ENCODE assay signal across 26 cellular contexts in the genomic region with DNA sequence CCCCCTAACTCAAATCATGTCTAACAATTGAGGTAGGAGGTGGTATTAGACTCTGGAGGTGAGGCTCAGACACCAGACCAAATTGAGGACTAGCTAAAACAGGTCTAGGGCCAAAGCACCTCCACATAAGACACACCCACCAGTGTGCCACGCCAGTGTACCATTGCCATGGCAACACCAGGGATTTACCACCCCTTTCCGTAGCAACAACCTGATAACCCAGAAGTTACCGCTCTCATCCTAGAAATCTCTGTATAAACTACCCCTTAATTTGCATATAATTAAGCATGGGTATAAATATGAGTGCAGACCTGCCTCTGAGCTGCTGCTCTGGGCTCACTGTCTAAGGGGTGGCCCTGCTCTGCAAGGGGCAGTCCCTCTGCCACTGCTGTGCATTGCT. TPM values are rescaled to one million over a fixed set of nuclear protein-coding genes. Genes with fewer than 3 reads are reported as not detected.
A peak's percentile ranks its signal among the peaks of the same experiment; 100 is the strongest.
DNase-seq lines count a peak whose midpoint lies in the region; ATAC-seq lines count a peak whose summit lies in the region.
"Had no signal": no experiment of that assay in that cellular context is flagged by ENCODE, and none has a peak within 500 bp of the region (broad histone marks: within the 10 kb centered on the region; RNA-seq: fewer than 3 reads in every experiment).

No MANE protein-coding gene starts in this region.

- H3K36me3 Mint-ChIP-seq in activated CD4-positive, alpha-beta T cell treated with anti-CD3 and anti-CD28 coated beads for 36 hours (ENCODE audit: low read depth) = no peaks in the 10 kb centered on the region
- H3K36me3 Mint-ChIP-seq in CD8-positive, alpha-beta memory T cell = no peaks in the 10 kb centered on the region
- H3K36me3 Mint-ChIP-seq in T-cell = no peaks in the 10 kb centered on the region

- WGBS in mesendoderm (ENCODE audit: extremely low coverage, insufficient coverage, low lambda C conversion rate) = no CpG with 5 or more reads among the region's 3 CpGs

- H3K4me1 Mint-ChIP-seq in activated CD4-positive, alpha-beta T cell treated with anti-CD3 and anti-CD28 coated beads for 36 hours = peaks cover 29% of the 10 kb centered on the region
- H3K4me1 Mint-ChIP-seq in CD8-positive, alpha-beta memory T cell = peaks cover 29 to 42% (median 42%) of the 10 kb centered on the region in 3 donors
- H3K4me1 Mint-ChIP-seq in T-cell = peaks cover 35 to 42% (median 41%) of the 10 kb centered on the region in 3 donors

- no peak overlapping the region for H3K18ac ChIP-seq in mesendoderm (ENCODE audit: low read length)

- H3K9ac ChIP-seq in mesendoderm (ENCODE audit: low read length) = no peak overlapping the region

- no peaks in the 10 kb centered on the region for H3K9me3 Mint-ChIP-seq in activated CD4-positive, alpha-beta T cell treated with anti-CD3 and anti-CD28 coated beads for 36 hours (ENCODE audit: low read depth)
- H3K9me3 Mint-ChIP-seq in CD8-positive, alpha-beta memory T cell = no peaks in the 10 kb centered on the region
- no peaks in the 10 kb centered on the region for H3K9me3 Mint-ChIP-seq in T-cell
- H3K9me3 Mint-ChIP-seq: activated CD4-positive, alpha-beta T cell treated with anti-CD3 and anti-CD28 coated beads, Interleukin-2, amount 10 ng/mL, durations not matched to agents 7 days and 5 days; activated naive CD4-positive, alpha-beta T cell treated with anti-CD3 and anti-CD28 coated beads, Interleukin-2, amount 10 ng/mL, durations not matched to agents 7 days and 5 days; activated T-helper 1 cell treated with anti-CD3 and anti-CD28 coated beads, Interleukin-12 subunit alpha, Interleukin-12 subunit beta, Interleukin-2, Interleukin-4 antibody, amounts not matched to agents 30 ng/mL and 10 ng/mL and 1 ng/mL, durations not matched to agents 14 hours and 24 hours and 36 hours; T-helper 1 cell treated with Interleukin-12 subunit alpha and Interleukin-12 subunit beta and Interleukin-4 antibody, amounts not matched to agents 30 μg/mL and 1 μg/mL, for 36 hours had no signal

- intact Hi-C loops in activated CD4-positive, alpha-beta T cell treated with anti-CD3 and anti-CD28 coated beads for 36 hours (cut with DNase I, micrococcal nuclease) = loop anchor here in 1 of 2 experiments (10.0 kb wide), 2 partner anchors 391 to 611 kb away; partner anchors contain the start of gene ZNF839

- CTCF ChIA-PET in activated CD4-positive, alpha-beta T cell treated with anti-CD3 and anti-CD28 coated beads for 36 hours (lab: Charles Lee) = interaction anchor here (0.8 kb wide), 1 partner anchor 145 kb away, joined by 3 read pairs; no protein-coding TSS in a partner anchor
- CTCF ChIA-PET in CD8-positive, alpha-beta memory T cell (lab: Charles Lee) = interaction anchor here (1.4 to 4.3 kb wide), 2 partner anchors 23 to 67 kb away, joined by 3 to 44 read pairs; no protein-coding TSS in a partner anchor
- CTCF ChIA-PET in T-cell (lab: Charles Lee) = no interaction called here

- DNase-seq in activated CD4-positive, alpha-beta T cell treated with anti-CD3 and anti-CD28 coated beads for 36 hours = no peak
- DNase-seq in activated CD4-positive, alpha-beta T cell treated with anti-CD3 and anti-CD28 coated beads, Interleukin-2, amount 50 U/mL, for 48 hours = no peak
- DNase-seq in CD8-positive, alpha-beta memory T cell = no peak
- no peak for DNase-seq in T-cell
- peak; percentile 35 for DNase-seq in mesendoderm
- DNase-seq in kidney glomerular epithelial cell (lab: John Stamatoyannopoulos, UW) = no peak
- DNase-seq in AG20443 (ENCODE audit: low spot score) = no peak
- no peak for DNase-seq in activated T-cell treated with anti-CD3 and anti-CD28 coated beads, Interleukin-2, amount 50 U/mL, for 1 hour
- DNase-seq: activated CD4-positive, alpha-beta T cell treated with anti-CD3 and anti-CD28 coated beads, Interleukin-2, amount 10 ng/mL, durations not matched to agents 7 days and 5 days; activated naive CD4-positive, alpha-beta T cell treated with anti-CD3 and anti-CD28 coated beads, Interleukin-2, amount 10 ng/mL, durations not matched to agents 7 days and 5 days; amygdala; colonic mucosa; kidney; lower lobe of right lung; NCI-H1092; NCI-H187; NCI-H82; OCI-M1; ovary; retina; small intestine; transverse colon had no signal

- no peak overlapping the region for H4K5ac ChIP-seq in mesendoderm (ENCODE audit: low read length)

- H3K36me3 ChIP-seq in CD8-positive, alpha-beta memory T cell (ENCODE audit: insufficient read depth, low read length) = no peaks in the 10 kb centered on the region
- no peaks in the 10 kb centered on the region for H3K36me3 ChIP-seq in mesendoderm (ENCODE audit: control insufficient read depth, insufficient read depth, low read length)
- H3K36me3 ChIP-seq: breast epithelium, colonic mucosa, lower lobe of right lung, ovary, transverse colon had no signal

- no peak overlapping the region for H3K4ac ChIP-seq in mesendoderm (ENCODE audit: low read depth, low read length)

- no peak overlapping the region for H3K4me2 ChIP-seq in mesendoderm (ENCODE audit: low read length)

- no peak overlapping the region for H3K4me3 ChIP-seq in CD8-positive, alpha-beta memory T cell (ENCODE audit: low read length)
- no peak overlapping the region for H3K4me3 ChIP-seq in mesendoderm (ENCODE audit: low read length)
- H3K4me3 ChIP-seq: breast epithelium, colonic mucosa, lower lobe of right lung, ovary, SK-N-MC, transverse colon had no signal

- H2BK15ac ChIP-seq in mesendoderm (replicated peaks; ENCODE audit: low read depth) = no peak overlapping the region

- H3K79me1 ChIP-seq in mesendoderm (ENCODE audit: low read length) = no peaks in the 10 kb centered on the region

- H3K9me3 ChIP-seq in CD8-positive, alpha-beta memory T cell (ENCODE audit: low read length) = no peaks in the 10 kb centered on the region
- H3K9me3 ChIP-seq: breast epithelium, colonic mucosa, lower lobe of right lung, ovary, transverse colon had no signal

- no peak overlapping the region for H2BK120ac ChIP-seq in mesendoderm (ENCODE audit: low read depth, low read length)

- H2BK5ac ChIP-seq in mesendoderm (ENCODE audit: low read length) = no peak overlapping the region

- H3K79me2 ChIP-seq in mesendoderm (ENCODE audit: control insufficient read depth, insufficient read depth, low read length) = no peaks in the 10 kb centered on the region

- H3K56ac ChIP-seq in mesendoderm (ENCODE audit: low read length) = no peak overlapping the region

- H4K8ac ChIP-seq in mesendoderm (ENCODE audit: low read depth, low read length) = no peak overlapping the region

- no peak overlapping the region for H3K27ac ChIP-seq in CD8-positive, alpha-beta memory T cell (ENCODE audit: low read depth, low read length)
- no peak overlapping the region for H3K27ac ChIP-seq in mesendoderm (ENCODE audit: low read depth, low read length)
- H3K27ac ChIP-seq: breast epithelium, colonic mucosa, lower lobe of right lung, ovary, SK-N-MC, transverse colon had no signal

- H3K4me1 ChIP-seq in CD8-positive, alpha-beta memory T cell (ENCODE audit: insufficient read depth, low read length) = peaks cover 33% of the 10 kb centered on the region
- no peaks in the 10 kb centered on the region for H3K4me1 ChIP-seq in mesendoderm (ENCODE audit: control insufficient read depth, low read depth, low read length)

- POLR2A ChIA-PET in activated CD4-positive, alpha-beta T cell treated with anti-CD3 and anti-CD28 coated beads for 36 hours (lab: Charles Lee) = interaction anchor here (0.6 to 1.1 kb wide), 5 partner anchors 13 to 484 kb away, joined by 3 to 7 read pairs (median 4); no protein-coding TSS in a partner anchor
- POLR2A ChIA-PET in CD8-positive, alpha-beta memory T cell (lab: Charles Lee) = interaction anchor here (0.7 kb wide), 1 partner anchor 175 kb away, joined by 3 read pairs; no protein-coding TSS in a partner anchor
- POLR2A ChIA-PET in T-cell (lab: Charles Lee) = no interaction called here

- H3K27ac Mint-ChIP-seq in activated CD4-positive, alpha-beta T cell treated with anti-CD3 and anti-CD28 coated beads for 36 hours = no peak overlapping the region
- H3K27ac Mint-ChIP-seq in CD8-positive, alpha-beta memory T cell = peak overlapping the region in 5 of 8 donors; percentile 2 to 85 (median 71)
- H3K27ac Mint-ChIP-seq in T-cell = peak overlapping the region; percentile 12 to 61
- H3K27ac Mint-ChIP-seq: activated naive CD4-positive, alpha-beta T cell treated with anti-CD3 and anti-CD28 coated beads, Interleukin-2, amount 10 ng/mL, durations not matched to agents 7 days and 5 days; activated T-helper 1 cell treated with anti-CD3 and anti-CD28 coated beads, Interleukin-12 subunit alpha, Interleukin-12 subunit beta, Interleukin-2, Interleukin-4 antibody, amounts not matched to agents 30 ng/mL and 10 ng/mL and 1 ng/mL, durations not matched to agents 14 hours and 24 hours and 36 hours; T-helper 1 cell treated with Interleukin-12 subunit alpha and Interleukin-12 subunit beta and Interleukin-4 antibody, amounts not matched to agents 30 μg/mL and 1 μg/mL, for 36 hours had no signal

- no peaks in the 10 kb centered on the region for H3K27me3 ChIP-seq in CD8-positive, alpha-beta memory T cell (ENCODE audit: insufficient read depth, low read length, poor library complexity, severe bottlenecking)
- no peaks in the 10 kb centered on the region for H3K27me3 ChIP-seq in mesendoderm (ENCODE audit: insufficient read depth, low read length, poor library complexity)
- H3K27me3 ChIP-seq: breast epithelium, colonic mucosa, ovary had no signal

- no peak overlapping the region for H3K4me3 Mint-ChIP-seq in activated CD4-positive, alpha-beta T cell treated with anti-CD3 and anti-CD28 coated beads for 36 hours
- peak overlapping the region in 2 of 7 donors; percentile 57 to 82 for H3K4me3 Mint-ChIP-seq in CD8-positive, alpha-beta memory T cell
- peak overlapping the region in 1 of 3 donors; percentile 29 for H3K4me3 Mint-ChIP-seq in T-cell
- H3K4me3 Mint-ChIP-seq: activated CD4-positive, alpha-beta T cell treated with anti-CD3 and anti-CD28 coated beads, Interleukin-2, amount 10 ng/mL, durations not matched to agents 7 days and 5 days; activated naive CD4-positive, alpha-beta T cell treated with anti-CD3 and anti-CD28 coated beads, Interleukin-2, amount 10 ng/mL, durations not matched to agents 7 days and 5 days; activated T-helper 1 cell treated with anti-CD3 and anti-CD28 coated beads, Interleukin-12 subunit alpha, Interleukin-12 subunit beta, Interleukin-2, Interleukin-4 antibody, amounts not matched to agents 30 ng/mL and 10 ng/mL and 1 ng/mL, durations not matched to agents 14 hours and 24 hours and 36 hours; T-helper 1 cell treated with Interleukin-12 subunit alpha and Interleukin-12 subunit beta and Interleukin-4 antibody, amounts not matched to agents 30 μg/mL and 1 μg/mL, for 36 hours had no signal

- H2AK5ac ChIP-seq in mesendoderm (ENCODE audit: low read length) = no peak overlapping the region

- no peaks in the 10 kb centered on the region for H3K27me3 Mint-ChIP-seq in activated CD4-positive, alpha-beta T cell treated with anti-CD3 and anti-CD28 coated beads for 36 hours
- peaks cover 0 to 4% of the 10 kb centered on the region in 2 donors for H3K27me3 Mint-ChIP-seq in CD8-positive, alpha-beta memory T cell
- H3K27me3 Mint-ChIP-seq in T-cell = no peaks in the 10 kb centered on the region

- no peak overlapping the region for H3K23ac ChIP-seq in mesendoderm (ENCODE audit: low read length)

- peak; percentile 14 for ATAC-seq in activated CD4-positive, alpha-beta T cell treated with anti-CD3 and anti-CD28 coated beads for 36 hours
- no peak for ATAC-seq in T-cell (replicated peaks in 1 of 4)
- ATAC-seq: lower lobe of right lung had no signal

RNA-seq across cellular contexts. Expression of gene PPP2R5C, which starts 57.4 kb away (rescaled TPM):
- total RNA-seq in activated CD4-positive, alpha-beta T cell treated with anti-CD3 and anti-CD28 coated beads for 36 hours = 100 to 1,000 TPM; 232 to 281 TPM
- total RNA-seq in CD8-positive, alpha-beta memory T cell = 100 to 1,000 TPM; 278 to 307 TPM
- polyA plus RNA-seq in CD8-positive, alpha-beta memory T cell = 342 TPM
- total RNA-seq in T-cell = 100 to 1,000 TPM; 435 to 627 (median 489) TPM
- polyA plus RNA-seq in mesendoderm (2013, experiment 1 of 2) = 159 TPM
- polyA plus RNA-seq in mesendoderm (2013, experiment 2 of 2) = 160 TPM

Comparison
In these comparisons a context has a peak if more than half of its experiments do, and no peak if none do; other contexts are left out.
1. CTCF ChIA-PET loops: an anchor here in activated CD4-positive, alpha-beta T cell treated with anti-CD3 and anti-CD28 coated beads for 36 hours (0.8 kb wide) and CD8-positive, alpha-beta memory T cell (1.4 to 4.3 kb wide); none called in T-cell.
2. POLR2A ChIA-PET loops: an anchor here in activated CD4-positive, alpha-beta T cell treated with anti-CD3 and anti-CD28 coated beads for 36 hours (0.6 to 1.1 kb wide) and CD8-positive, alpha-beta memory T cell (0.7 kb wide); none called in T-cell.